ENCODE assay signal across 8 cellular contexts in genomic region chr2:113583541-113584225, GRCh38. TPM values are rescaled to one million over a fixed set of nuclear protein-coding genes. Genes with fewer than 3 reads are reported as not detected.
DNase-seq lines count a peak whose midpoint lies in the region; ATAC-seq and TF ChIP-seq lines count a peak whose summit lies in the region.
"Not testable (repeated sequence)": the region's sequence is repeated elsewhere in the genome, so short reads cannot be mapped to it uniquely, and the experiment has no call there.

No MANE protein-coding gene starts in this region.

- H3K4me3 ChIP-seq in ACC112 (ENCODE audit: low read depth, low read length), result peak overlapping the region; percentile 77
- H3K4me3 ChIP-seq in right atrium auricular region, result peak overlapping the region; percentile 51 to 74

- peak; percentile 24 for TF ChIP-seq POLR2A in GM19193 (IDR thresholded peaks at IDR 0.05; ENCODE audit: extremely low read depth, insufficient read depth, insufficient read length)

- not testable (repeated sequence) for ATAC-seq in natural killer cell treated with Interleukin-12 subunit alpha and Interleukin-12 subunit beta and Interleukin-15 and Interleukin-18, amount 100 ng/mL, for 72 hours

- not testable (repeated sequence) for H3K36me3 Mint-ChIP-seq in natural killer cell treated with Interleukin-12 subunit alpha and Interleukin-12 subunit beta and Interleukin-15 and Interleukin-18, amount 100 ng/mL, for 72 hours

- H3K27ac ChIP-seq in ACC112 (ENCODE audit: low read depth, low read length), result not testable (repeated sequence)
- H3K27ac ChIP-seq in right atrium auricular region, result peak overlapping the region; percentile 73 to 88

- peaks cover 21 to 23% of the 10 kb centered on the region in 2 donors for H3K4me1 Mint-ChIP-seq in natural killer cell treated with Interleukin-12 subunit alpha and Interleukin-12 subunit beta and Interleukin-15 and Interleukin-18, amount 100 ng/mL, for 72 hours (ENCODE audit: low read depth in 2 of 2)

- H3K9me3 ChIP-seq in right atrium auricular region, result not testable (repeated sequence)

- not testable (repeated sequence) for H3K27me3 ChIP-seq in ACC112 (ENCODE audit: insufficient read depth, low read length); right atrium auricular region

- not testable (repeated sequence) for TF ChIP-seq CTCF in right atrium auricular region (IDR thresholded peaks at IDR 0.05)

- H3K9me3 Mint-ChIP-seq in natural killer cell treated with Interleukin-12 subunit alpha and Interleukin-12 subunit beta and Interleukin-15 and Interleukin-18, amount 100 ng/mL, for 72 hours, result not testable (repeated sequence)

- H3K36me3 ChIP-seq in ACC112 (ENCODE audit: insufficient read depth, low read length); right atrium auricular region: not testable (repeated sequence)

- H2AFZ ChIP-seq in ACC112 (ENCODE audit: low read length, unreplicated experiment), result peak overlapping the region; percentile 94

- not testable (repeated sequence) for H3K4me1 ChIP-seq in ACC112 (ENCODE audit: control insufficient read depth, insufficient read depth, low read length, unreplicated experiment)
- H3K4me1 ChIP-seq in right atrium auricular region, result peaks cover 0 to 13% of the 10 kb centered on the region in 2 donors

- H3K79me2 ChIP-seq in ACC112 (ENCODE audit: control insufficient read depth, insufficient read depth, low read length, unreplicated experiment), result not testable (repeated sequence)

- H3K27ac Mint-ChIP-seq in natural killer cell treated with Interleukin-12 subunit alpha and Interleukin-12 subunit beta and Interleukin-15 and Interleukin-18, amount 100 ng/mL, for 72 hours, result peak overlapping the region; percentile 80 to 87

- DNase-seq in activated CD8-positive, alpha-beta memory T cell treated with anti-CD3 and anti-CD28 coated beads, Interleukin-2, amount 50 U/mL, for 24 hours (ENCODE audit: extremely low read depth), result peak; percentile 42
- DNase-seq in cerebellar cortex (ENCODE audit: low spot score) (peak; percentile 78), right atrium auricular region (ENCODE audit: low spot score) (peak; percentile 66)
- peak; percentile 91 for DNase-seq in natural killer cell treated with Interleukin-12 subunit alpha and Interleukin-12 subunit beta and Interleukin-15 and Interleukin-18, amount 100 ng/mL, for 72 hours (ENCODE audit: low spot score)
- DNase-seq in stimulated activated CD4-positive, alpha-beta T cell treated with anti-CD3 and anti-CD28 coated beads, TNF-alpha, amount 100 ng/mL, for 1 hour (ENCODE audit: low read depth in 3 of 3, low spot score in 1 of 3), result peak; percentile 38 to 71 (median 47)

- peak overlapping the region; percentile 93 for H3K4me3 Mint-ChIP-seq in natural killer cell treated with Interleukin-12 subunit alpha and Interleukin-12 subunit beta and Interleukin-15 and Interleukin-18, amount 100 ng/mL, for 72 hours

- not testable (repeated sequence) for H3K27me3 Mint-ChIP-seq in natural killer cell treated with Interleukin-12 subunit alpha and Interleukin-12 subunit beta and Interleukin-15 and Interleukin-18, amount 100 ng/mL, for 72 hours

TF ChIP-seq in PFSK-1, 5 proteins besides CTCF, POLR2A, EP300 and RAD21:
- TF ChIP-seq REST (IDR thresholded peaks at IDR 0.05; ENCODE audit: insufficient read depth in 1 of 2, low read depth in 2 of 2, low read length in 2 of 2) (0 out of 4 replicates have a peak, but pooled peaks of 1 of the 2 experiments have one; percentile 40), TAF1 (IDR thresholded peaks at IDR 0.05; ENCODE audit: borderline replicate concordance, insufficient read depth, low read length) (peak; percentile 84; the same call in 1 of the 2 replicates)

RNA-seq across cellular contexts. Expression of gene RABL2A, which starts 43.4 kb away (rescaled TPM):
- 18.0 TPM for polyA plus RNA-seq in PFSK-1 (2012; ENCODE audit: insufficient read length, low read depth)
- total RNA-seq in right atrium auricular region, result 1 to 10 TPM; 1.7 to 2.7 TPM
- total RNA-seq in natural killer cell treated with Interleukin-12 subunit alpha and Interleukin-12 subunit beta and Interleukin-15 and Interleukin-18, amount 100 ng/mL, for 72 hours, result 10 to 100 TPM in 1 of 2 donors, 1 to 10 TPM in 1; 9.5 to 11.1 TPM
